Comparison of ENCODE assay signal across 23 cellular contexts in the genomic region with DNA sequence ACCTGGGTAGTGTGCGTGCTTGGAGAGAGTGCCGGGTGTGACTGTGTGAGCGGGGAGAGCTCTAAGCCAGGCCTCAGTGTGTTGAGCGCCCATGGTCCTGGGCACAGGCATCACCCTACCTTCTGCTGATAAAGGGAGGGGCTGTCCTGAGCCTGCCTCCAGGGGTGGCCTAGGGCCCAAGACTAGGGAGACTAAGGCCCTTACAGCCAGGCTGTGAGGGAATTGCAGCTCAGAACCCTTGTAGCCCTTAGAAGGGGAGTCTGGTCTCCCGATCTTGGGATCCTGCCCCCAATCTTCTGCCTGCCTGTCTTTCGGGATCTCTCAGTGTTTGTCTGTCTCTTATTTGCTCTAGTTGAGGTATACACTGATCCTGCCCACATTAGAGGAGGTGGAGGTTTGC. TPM values are rescaled to one million over a fixed set of nuclear protein-coding genes. Genes with fewer than 3 reads are reported as not detected.
DNase-seq lines count a peak whose midpoint lies in the region; ATAC-seq, FAIRE-seq and TF ChIP-seq lines count a peak whose summit lies in the region.
"Had no signal": no experiment of that assay in that cellular context is flagged by ENCODE, and none has a peak within 500 bp of the region (broad histone marks: within the 10 kb centered on the region; RNA-seq: fewer than 3 reads in every experiment).

No MANE protein-coding gene starts in this region.

- no peak overlapping the region for H4K8ac ChIP-seq in H1 (ENCODE audit: extremely low read depth, insufficient read depth, low read length)
- H4K8ac ChIP-seq in mesendoderm (ENCODE audit: low read depth, low read length) = no peak overlapping the region

- H4K5ac ChIP-seq in H1 (ENCODE audit: insufficient read length, low read depth, low read length) = no peak overlapping the region
- no peak overlapping the region for H4K5ac ChIP-seq in mesendoderm (ENCODE audit: low read length)

- no peak overlapping the region for H3K18ac ChIP-seq in H1 (ENCODE audit: extremely low read depth, low read length)
- no peak overlapping the region for H3K18ac ChIP-seq in mesendoderm (ENCODE audit: low read length)

- H3K9me3 Mint-ChIP-seq in nephron progenitor cell = no peaks in the 10 kb centered on the region
- H3K9me3 Mint-ChIP-seq: CD4-positive, alpha-beta memory T cell; GM23338 had no signal

- H3K27ac ChIP-seq in H1 (ENCODE audit: low read depth, low read length) (no peak overlapping the region), mesendoderm (ENCODE audit: low read depth, low read length) (no peak overlapping the region), breast epithelium (no peak overlapping the region)

- POLR2A ChIA-PET in H1 (lab: Charles Lee; ENCODE audit: partially characterized antibody) = interaction anchor here (1.0 to 1.9 kb wide), 2 partner anchors 16 to 25 kb away, joined by 3 to 5 read pairs; no protein-coding TSS in a partner anchor

- intact Hi-C loops in posterior vena cava (cut with DNase I) (no loop called here), breast epithelium (cut with DNase I; ENCODE audit: low total_unique reads) (no loop called here)

- H3K14ac ChIP-seq in H1 (ENCODE audit: insufficient read length) = no peak overlapping the region

- 0 out of 2 replicates have a peak overlapping the region, but pooled peaks have one; percentile 20 for H2BK12ac ChIP-seq in H1 (ENCODE audit: low read depth, low read length)

- H2AK5ac ChIP-seq in H1 (ENCODE audit: low read depth, low read length) (no peak overlapping the region), mesendoderm (ENCODE audit: low read length) (no peak overlapping the region)

- no peak overlapping the region for H3K56ac ChIP-seq in H1 (replicated peaks; ENCODE audit: insufficient read length, low read depth, low read length)
- H3K56ac ChIP-seq in mesendoderm (ENCODE audit: low read length) = peak overlapping the region; percentile 17

- peaks cover 72% of the 10 kb centered on the region for H3K36me3 Mint-ChIP-seq in nephron progenitor cell (ENCODE audit: low read depth)
- H3K36me3 Mint-ChIP-seq: CD4-positive, alpha-beta memory T cell had no signal

- WGBS in H1 (ENCODE audit: extremely low coverage in 1 of 2, insufficient coverage in 1 of 2, insufficient read length in 1 of 2, insufficient replicate concordance in 2 of 2, low coverage in 1 of 2, low lambda C conversion rate in 2 of 2, missing lambda C conversion rate in 1 of 2), 2 experiments = 89% methylated on average over 6 of the region's 6 CpGs; no CpG with 5 or more reads in 1 of the 2 experiments
- no CpG with 5 or more reads among the region's 6 CpGs for WGBS in mesendoderm (ENCODE audit: extremely low coverage, insufficient coverage, low lambda C conversion rate)

- TF ChIP-seq RAD21 in H1 (IDR thresholded peaks at IDR 0.05 in 1 of 2, conservative IDR thresholded peaks at IDR 0.05 in 1 of 2; ENCODE audit: low read depth in 2 of 2, low read length in 2 of 2) = no peak

- H3K4me3 ChIP-seq in H1 (ENCODE audit: extremely low read depth in 1 of 4, insufficient read depth in 2 of 4, low read depth in 3 of 4, low read length in 4 of 4) (no peak overlapping the region), mesendoderm (ENCODE audit: low read length) (no peak overlapping the region), breast epithelium (no peak overlapping the region)
- H3K4me3 ChIP-seq: GM23338, HAP-1 had no signal

- TF ChIP-seq POLR2A in H1 (IDR thresholded peaks at IDR 0.05; ENCODE audit: control extremely low read depth in 1 of 2, low read depth in 2 of 2, low read length in 2 of 2) (no peak), breast epithelium (IDR thresholded peaks at IDR 0.05) (no peak)

- H3K27ac Mint-ChIP-seq in nephron progenitor cell = peak overlapping the region; percentile 95
- H3K27ac Mint-ChIP-seq: CD4-positive, alpha-beta memory T cell; GM23338 had no signal

- no peak for DNase-seq in H1 (ENCODE audit: low read depth in 1 of 2, low spot score in 2 of 2)
- no peak for DNase-seq in mesendoderm
- no peak for DNase-seq in nephron progenitor cell
- peak; percentile 16 for DNase-seq in posterior vena cava (ENCODE audit: low spot score)
- DNase-seq in DMS79 treated with DMSO at 0.1 percent for 48 hours (lab: John Stamatoyannopoulos, UW) = no peak
- no peak for DNase-seq in occipital lobe (lab: John Stamatoyannopoulos, UW)
- no peak for DNase-seq in breast epithelium (ENCODE audit: low spot score in 2 of 2)
- DNase-seq: C1 segment of cervical spinal cord; Calu3; CD4-positive, alpha-beta memory T cell; COR-L47; DMS53; DND-41 had no signal

- H3K23me2 ChIP-seq in H1 (ENCODE audit: low read depth, low read length) = no peaks in the 10 kb centered on the region

- H3K23ac ChIP-seq in H1 (ENCODE audit: insufficient read length) = no peak overlapping the region
- no peak overlapping the region for H3K23ac ChIP-seq in mesendoderm (ENCODE audit: low read length)

- TF ChIP-seq CTCF in H1 (IDR thresholded peaks at IDR 0.05; ENCODE audit: control extremely low read depth in 1 of 3, insufficient read depth in 1 of 3, low read depth in 1 of 3, low read length in 3 of 3) (no peak), nephron progenitor cell (IDR thresholded peaks at IDR 0.05) (no peak), breast epithelium (IDR thresholded peaks at IDR 0.05) (no peak)

- peak overlapping the region; percentile 60 for H3K4me3 Mint-ChIP-seq in nephron progenitor cell
- H3K4me3 Mint-ChIP-seq: CD4-positive, alpha-beta memory T cell; GM23338 had no signal

- CTCF ChIA-PET in H1 (lab: Charles Lee; ENCODE audit: partially characterized antibody) = interaction anchor here (0.7 to 1.6 kb wide), 6 partner anchors 29 to 233 kb away, joined by 3 read pairs; no protein-coding TSS in a partner anchor

- no peak for TF ChIP-seq EP300 in H1 (IDR thresholded peaks at IDR 0.05; ENCODE audit: borderline replicate concordance in 1 of 2, low read depth in 2 of 2, low read length in 2 of 2)

- no peaks in the 10 kb centered on the region for H3K79me2 ChIP-seq in H1 (ENCODE audit: control insufficient read depth in 1 of 2, insufficient read depth in 2 of 2, low read length in 2 of 2)
- H3K79me2 ChIP-seq in mesendoderm (ENCODE audit: control insufficient read depth, insufficient read depth, low read length) = no peaks in the 10 kb centered on the region

- no peaks in the 10 kb centered on the region for H4K20me1 ChIP-seq in H1 (replicated peaks in 1 of 2; ENCODE audit: control insufficient read depth in 1 of 2, insufficient read depth in 2 of 2, low read length in 2 of 2)

- H3K4me1 ChIP-seq in H1 (replicated peaks in 1 of 4; ENCODE audit: control insufficient read depth in 3 of 4, insufficient read depth in 4 of 4, low read length in 3 of 4) (peaks cover 0 to 18% (median 6%) of the 10 kb centered on the region in 4 experiments; a peak in 6 of 7 replicates), mesendoderm (ENCODE audit: control insufficient read depth, low read depth, low read length) (peaks cover 7% of the 10 kb centered on the region), breast epithelium (no peaks in the 10 kb centered on the region)
- H3K4me1 ChIP-seq: HAP-1 had no signal

- H3K9me3 ChIP-seq in H1 (ENCODE audit: insufficient read depth in 2 of 2, low read depth in 1 of 2, low read length in 1 of 2) (no peaks in the 10 kb centered on the region), breast epithelium (no peaks in the 10 kb centered on the region)
- H3K9me3 ChIP-seq: HAP-1 had no signal

- FAIRE-seq in H1 (lab: Jason Lieb, UNC) = no peak
- FAIRE-seq: G401.6, GM12892, GM19239, H54 had no signal

- H2BK15ac ChIP-seq in H1 (ENCODE audit: low read length) (peak overlapping the region; percentile 63; the same call in 1 of the 2 replicates), mesendoderm (replicated peaks; ENCODE audit: low read depth) (no peak overlapping the region)

- no peak overlapping the region for H3K4me2 ChIP-seq in H1 (ENCODE audit: insufficient read depth in 1 of 2, low read depth in 2 of 2, low read length in 2 of 2)
- H3K4me2 ChIP-seq in mesendoderm (ENCODE audit: low read length) = no peak overlapping the region

- H3K4ac ChIP-seq in H1 (replicated peaks; ENCODE audit: insufficient read length, low read depth, low read length) = no peak overlapping the region
- H3K4ac ChIP-seq in mesendoderm (ENCODE audit: low read depth, low read length) = no peak overlapping the region

- H2BK120ac ChIP-seq in H1 (replicated peaks; ENCODE audit: low read depth, low read length) = no peak overlapping the region
- H2BK120ac ChIP-seq in mesendoderm (ENCODE audit: low read depth, low read length) = no peak overlapping the region

- H3K9ac ChIP-seq in H1 (replicated peaks in 1 of 4; ENCODE audit: extremely low read depth in 1 of 4, low read depth in 3 of 4, low read length in 3 of 4) = no peak overlapping the region
- no peak overlapping the region for H3K9ac ChIP-seq in mesendoderm (ENCODE audit: low read length)

- ATAC-seq in GM21381 (IDR thresholded peaks at IDR 0.05; ENCODE audit: unreplicated experiment) = no peak

- H2BK5ac ChIP-seq in H1 (ENCODE audit: low read depth, low read length) (no peak overlapping the region), mesendoderm (ENCODE audit: low read length) (no peak overlapping the region)

- no peaks in the 10 kb centered on the region for H3K79me1 ChIP-seq in H1 (ENCODE audit: low read depth, low read length)
- no peaks in the 10 kb centered on the region for H3K79me1 ChIP-seq in mesendoderm (ENCODE audit: low read length)

- H4K91ac ChIP-seq in H1 (replicated peaks; ENCODE audit: insufficient read length, low read length) = no peak overlapping the region

- H2AFZ ChIP-seq in H1 (ENCODE audit: low read length) = no peak overlapping the region
- H2AFZ ChIP-seq: GM23338 had no signal

- H3K36me3 ChIP-seq in H1 (ENCODE audit: control insufficient read depth in 2 of 4, insufficient read depth in 4 of 4, low read length in 3 of 4) (no peaks in the 10 kb centered on the region), mesendoderm (ENCODE audit: control insufficient read depth, insufficient read depth, low read length) (no peaks in the 10 kb centered on the region), breast epithelium (no peaks in the 10 kb centered on the region)
- H3K36me3 ChIP-seq: HAP-1 had no signal

- no peak overlapping the region for H2BK20ac ChIP-seq in H1 (ENCODE audit: low read length)

- no peaks in the 10 kb centered on the region; a peak in 5 of 7 replicates for H3K27me3 ChIP-seq in H1 (replicated peaks in 1 of 4; ENCODE audit: control insufficient read depth in 3 of 4, extremely low read depth in 1 of 4, insufficient read depth in 3 of 4, low read length in 3 of 4)
- no peaks in the 10 kb centered on the region for H3K27me3 ChIP-seq in mesendoderm (ENCODE audit: insufficient read depth, low read length, poor library complexity)
- peaks cover 0 to 21% of the 10 kb centered on the region in 2 donors for H3K27me3 ChIP-seq in breast epithelium

- peaks cover 79% of the 10 kb centered on the region for H3K4me1 Mint-ChIP-seq in nephron progenitor cell
- H3K4me1 Mint-ChIP-seq: CD4-positive, alpha-beta memory T cell had no signal

- peaks cover 13% of the 10 kb centered on the region for H3K27me3 Mint-ChIP-seq in nephron progenitor cell (ENCODE audit: low read depth, poor library complexity)

RNA-seq across cellular contexts. Expression of gene PAX2, which starts 41.2 kb away (rescaled TPM):
- not detected in 2 replicates for total RNA-seq in H1 (2021; fragmentation: NEBNext Ultra II Directional; extraction: Animal tissue kit (Norgen Biotek cat#: 25700))
- polyA plus RNA-seq in H1 (2011; rRNA removed) = 0.02 TPM in 1 of 2 replicates, not detected in the other
- polyA plus RNA-seq in H1 (2011; cell fraction: cytosol; rRNA removed) = not detected
- polyA plus RNA-seq in H1 (2011; cell fraction: nucleus; rRNA removed) = not detected
- 0.05 TPM in 1 of 4 replicates, not detected in the others for polyA plus RNA-seq in H1 (2012, experiment 1 of 2)
- not detected for polyA plus RNA-seq in H1 (2012, experiment 2 of 2)
- not detected for polyA plus RNA-seq in H1 (2013, experiment 1 of 2)
- polyA plus RNA-seq in H1 (2013, experiment 2 of 2) = 0.06 TPM
- polyA minus RNA-seq in H1 (2011; rRNA and poly(A)+ RNA removed) = not detected in 2 replicates
- polyA minus RNA-seq in H1 (2011; cell fraction: cytosol; rRNA and poly(A)+ RNA removed) = not detected
- polyA minus RNA-seq in H1 (2011; cell fraction: nucleus; rRNA and poly(A)+ RNA removed) = not detected
- not detected for polyA plus RNA-seq in mesendoderm (2013, experiment 1 of 2)
- 0.03 TPM for polyA plus RNA-seq in mesendoderm (2013, experiment 2 of 2)
- total RNA-seq in posterior vena cava (not detected), occipital lobe (not detected), breast epithelium (under 1 TPM in 1 of 3 donors, not detected in 2; under 0.01 TPM)
- total RNA-seq: A172; A673; Calu3; CD4-positive, alpha-beta memory T cell; GM23338 had no signal
- polyA plus RNA-seq: BJ; CD4-positive, alpha-beta memory T cell; GM23338 had no signal
